ENCODE assay signal across 34 cellular contexts in the genomic region with DNA sequence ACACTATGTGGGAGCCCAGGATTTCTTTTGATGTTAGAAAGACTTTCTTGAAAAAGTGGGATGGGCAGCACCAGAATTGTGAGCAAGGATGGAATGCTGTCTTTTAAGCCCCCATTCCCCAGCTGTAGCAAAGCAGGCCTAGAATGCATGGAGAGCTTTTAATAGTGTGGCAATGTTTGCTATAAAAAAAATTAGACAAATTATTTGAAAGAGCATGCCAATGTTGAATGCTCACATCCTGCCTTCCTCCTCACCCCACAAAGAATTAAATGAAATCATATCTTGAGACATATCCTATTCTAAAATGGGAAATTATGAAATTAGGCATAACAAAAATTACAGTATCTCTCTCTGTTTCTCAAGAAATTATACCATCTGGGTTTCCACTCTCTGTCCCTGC.
DNase-seq lines count a peak whose midpoint lies in the region; ATAC-seq and TF ChIP-seq lines count a peak whose summit lies in the region.
"Had no signal": no experiment of that assay in that cellular context is flagged by ENCODE, and none has a peak within 500 bp of the region (broad histone marks: within the 10 kb centered on the region; RNA-seq: fewer than 3 reads in every experiment).

No MANE protein-coding gene starts in this region.

- H3K4me1 Mint-ChIP-seq in chondrocyte (ENCODE audit: low read depth) = peaks cover 17% of the 10 kb centered on the region

- H3K4me1 ChIP-seq in IMR-90 (ENCODE audit: control insufficient read depth, insufficient read depth, low read length) (peaks cover 3% of the 10 kb centered on the region; the same call in 1 of the 2 replicates), tibial nerve (no peaks in the 10 kb centered on the region)
- H3K4me1 ChIP-seq: testis, uterus had no signal

- intact Hi-C loops in IMR-90 (cut with micrococcal nuclease) = no loop called here

- H4K8ac ChIP-seq in IMR-90 (ENCODE audit: low read depth in 2 of 2, low read length in 2 of 2) = peak overlapping the region in 1 of 2 experiments; percentile 57; a peak in 1 of 4 replicates

- CTCF ChIA-PET in IMR-90 (lab: Yijun Ruan, JAX) = interaction anchor here (0.6 kb wide), 1 partner anchor 735 kb away, joined by 3 read pairs; no protein-coding TSS in a partner anchor

- H3K9me3 ChIP-seq in IMR-90 (ENCODE audit: control insufficient read depth, insufficient read depth, low read length) (no peaks in the 10 kb centered on the region), tibial nerve (no peaks in the 10 kb centered on the region)
- H3K9me3 ChIP-seq: spleen, testis, uterus had no signal

- no peaks in the 10 kb centered on the region for H3K36me3 Mint-ChIP-seq in chondrocyte (ENCODE audit: low read depth)
- H3K36me3 Mint-ChIP-seq: CD4-positive, CD25-positive, alpha-beta regulatory T cell; immature natural killer cell; naive B cell had no signal

- no peak overlapping the region for H2BK5ac ChIP-seq in IMR-90 (ENCODE audit: low read depth, low read length, poor library complexity, severe bottlenecking)

- H4K91ac ChIP-seq in IMR-90 (ENCODE audit: insufficient read depth, low read depth, low read length) = no peak overlapping the region; the same call in 1 of the 2 replicates

- POLR2A ChIA-PET in IMR-90 (lab: Charles Lee; ENCODE audit: unreplicated experiment) = no interaction called here

- no peak for TF ChIP-seq CTCF in IMR-90 (conservative IDR thresholded peaks at IDR 0.05; ENCODE audit: low read depth, low read length)
- no peak for TF ChIP-seq CTCF in chondrocyte (IDR thresholded peaks at IDR 0.05)
- TF ChIP-seq CTCF in tibial nerve (IDR thresholded peaks at IDR 0.05) = no peak

- H3K27ac ChIP-seq in IMR-90 (ENCODE audit: insufficient read depth, low read length) (no peak overlapping the region), tibial nerve (no peak overlapping the region)
- H3K27ac ChIP-seq: cardiac muscle cell, hepatocyte, HL-60, RWPE1, SK-N-MC, spleen, testis, uterus had no signal

- peak overlapping the region; percentile 55 for H3K27ac Mint-ChIP-seq in chondrocyte (ENCODE audit: unreplicated experiment)
- H3K27ac Mint-ChIP-seq: CD4-positive, CD25-positive, alpha-beta regulatory T cell; immature natural killer cell; naive B cell had no signal

- peak overlapping the region; percentile 75; the same call in 1 of the 2 replicates for H3K14ac ChIP-seq in IMR-90 (replicated peaks; ENCODE audit: low read depth, low read length)

- H3K27me3 Mint-ChIP-seq in chondrocyte (ENCODE audit: low read depth) = no peaks in the 10 kb centered on the region

- peak overlapping the region; percentile 13; the same call in 1 of the 2 replicates for H3K23ac ChIP-seq in IMR-90 (ENCODE audit: low read depth, low read length)

- H2BK20ac ChIP-seq in IMR-90 (ENCODE audit: low read depth, low read length) = peak overlapping the region; percentile 55; the same call in 1 of the 2 replicates

- peak overlapping the region; percentile 62; the same call in 1 of the 2 replicates for H3K4ac ChIP-seq in IMR-90 (ENCODE audit: low read depth, low read length)

- H3K4me2 ChIP-seq in IMR-90 (ENCODE audit: low read depth, low read length) = no peak overlapping the region
- H3K4me2 ChIP-seq: hepatocyte had no signal

- peaks cover 0 to 14% of the 10 kb centered on the region in 2 experiments; a peak in 1 of 4 replicates for H3K79me1 ChIP-seq in IMR-90 (ENCODE audit: low read depth in 1 of 2, low read length in 2 of 2)

- no peak overlapping the region for H3K4me3 ChIP-seq in IMR-90 (ENCODE audit: insufficient read depth, low read depth, low read length)
- H3K4me3 ChIP-seq in tibial nerve = no peak overlapping the region
- H3K4me3 ChIP-seq: cardiac muscle cell, hepatocyte, SK-N-MC, spleen, testis, uterus had no signal

- peaks cover 27% of the 10 kb centered on the region; the same call in 1 of the 2 replicates for H3K9me1 ChIP-seq in IMR-90 (ENCODE audit: insufficient read depth, low read length)

- peak overlapping the region; percentile 61; the same call in 1 of the 2 replicates for H2BK120ac ChIP-seq in IMR-90 (ENCODE audit: low read depth, low read length)

- H3K18ac ChIP-seq in IMR-90 (ENCODE audit: low read depth, low read length) = peak overlapping the region; percentile 2; the same call in 1 of the 2 replicates

- in situ Hi-C loops in IMR-90 (cut with MboI; ENCODE audit: low sequenced_read_pairs) = loop anchor here (5.0 kb wide), 1 partner anchor 141 kb away; no protein-coding TSS in a partner anchor

- H2AK5ac ChIP-seq in IMR-90 (ENCODE audit: low read depth, low read length) = no peak overlapping the region

- no peak overlapping the region for H2AFZ ChIP-seq in IMR-90 (replicated peaks; ENCODE audit: low read length, poor library complexity)
- H2AFZ ChIP-seq: hepatocyte had no signal

- no peak overlapping the region for H3K4me3 Mint-ChIP-seq in chondrocyte (ENCODE audit: unreplicated experiment)
- H3K4me3 Mint-ChIP-seq: CD4-positive, CD25-positive, alpha-beta regulatory T cell; immature natural killer cell; naive B cell had no signal

- no peak for TF ChIP-seq RAD21 in IMR-90 (IDR thresholded peaks at IDR 0.05; ENCODE audit: low read length)

- TF ChIP-seq EP300 in tibial nerve (IDR thresholded peaks at IDR 0.05) = no peak

- TF ChIP-seq POLR2A in IMR-90 (IDR thresholded peaks at IDR 0.05; ENCODE audit: low read depth, low read length) = no peak
- TF ChIP-seq POLR2A in tibial nerve (IDR thresholded peaks at IDR 0.05) = no peak

- no peak overlapping the region for H2AK9ac ChIP-seq in IMR-90 (replicated peaks; ENCODE audit: low read depth, low read length, poor library complexity)

- dilution Hi-C loops in IMR-90 (cut with HindIII; ENCODE audit: low sequenced_read_pairs, unreplicated experiment) = no loop called here

- H2BK15ac ChIP-seq in IMR-90 (ENCODE audit: low read depth, low read length) = no peak overlapping the region

- no TSS peak for BruUV-seq in IMR-90 (replicated peaks; lab: Mats Ljungman, UMichigan)

- no peaks in the 10 kb centered on the region for H3K9me3 Mint-ChIP-seq in chondrocyte (ENCODE audit: low read depth)
- H3K9me3 Mint-ChIP-seq: immature natural killer cell, naive B cell had no signal

- DNase-seq in AG20443 (ENCODE audit: low spot score) = peak; percentile 65
- DNase-seq in IMR-90 = peak; percentile 57
- no peak for DNase-seq in chondrocyte (ENCODE audit: low spot score)
- DNase-seq in iris pigment epithelial cell (ENCODE audit: low read depth) = peak; percentile 55
- DNase-seq in tibial nerve (ENCODE audit: low spot score in 2 of 2) = no peak
- no peak for DNase-seq in stimulated activated CD4-positive, alpha-beta T cell treated with anti-CD3 and anti-CD28 coated beads, Interleukin-1b, Interleukin-23, amount 100 ng/mL, for 48 hours
- no peak for DNase-seq in NCI-H2107 treated with DMSO at 0.1 percent for 48 hours (lab: John Stamatoyannopoulos, UW; ENCODE audit: unreplicated experiment)
- no peak for DNase-seq in activated effector memory CD4-positive, alpha-beta T cell treated with Interleukin-2 at 50 U/mL for 16 hours
- DNase-seq: ACHN; activated CD8-positive, alpha-beta memory T cell treated with anti-CD3 and anti-CD28 coated beads for 24 hours; activated gamma-delta T cell treated with Interleukin-2 at 50 U/mL for 16 hours; activated T-cell treated with anti-CD3 and anti-CD28 coated beads, Interleukin-2, amount 50 U/mL, for 1 hour; CD4-positive, CD25-positive, alpha-beta regulatory T cell; immature natural killer cell; mesendoderm; naive B cell; NCI-H1092 treated with DMSO at 0.1 percent for 48 hours; NCI-H1930; NCI-H2227 treated with DMSO at 0.1 percent for 48 hours; NCI-H748 treated with DMSO at 0.1 percent for 48 hours; occipital lobe; retina; spleen; stimulated activated CD4-positive, alpha-beta T cell treated with anti-CD3 and anti-CD28 coated beads, Interleukin-4, amount 100 ng/mL, for 1 hour; stimulated activated naive CD4-positive, alpha-beta T cell; T-helper 2 cell; testis; uterus had no signal

- ATAC-seq in IMR-90 (ENCODE audit: low read depth) = peak; percentile 52
- ATAC-seq: left lobe of liver had no signal

- no peak overlapping the region for H3K56ac ChIP-seq in IMR-90 (ENCODE audit: extremely low read depth, insufficient read depth, low read length)

- H3K27me3 ChIP-seq in IMR-90 (ENCODE audit: control insufficient read depth, insufficient read depth, low read length) (no peaks in the 10 kb centered on the region), tibial nerve (no peaks in the 10 kb centered on the region)
- H3K27me3 ChIP-seq: cardiac muscle cell, testis, uterus had no signal

- no peaks in the 10 kb centered on the region for H4K20me1 ChIP-seq in IMR-90 (ENCODE audit: insufficient read depth, low read length)

- H4K5ac ChIP-seq in IMR-90 (ENCODE audit: low read depth, low read length) = no peak overlapping the region; the same call in 1 of the 2 replicates

- H3K36me3 ChIP-seq in IMR-90 (ENCODE audit: control insufficient read depth, insufficient read depth, low read length) = no peaks in the 10 kb centered on the region
- H3K36me3 ChIP-seq in tibial nerve = no peaks in the 10 kb centered on the region
- H3K36me3 ChIP-seq: cardiac muscle cell, spleen, uterus had no signal

- H3K9ac ChIP-seq in IMR-90 (ENCODE audit: low read depth, low read length) = no peak overlapping the region

TF ChIP-seq in IMR-90, 13 proteins besides CTCF, POLR2A, EP300 and RAD21 (continues in another document):
- TF ChIP-seq CHD1 (IDR thresholded peaks at IDR 0.05; ENCODE audit: low read depth, low read length) = no peak
- 0 out of 2 replicates have a peak, but pooled peaks have one; percentile 26 for TF ChIP-seq CEBPB (IDR thresholded peaks at IDR 0.05; ENCODE audit: low read depth, low read length)
- no peak for TF ChIP-seq FOS (IDR thresholded peaks at IDR 0.05; ENCODE audit: low read depth, low read length)
- no peak for TF ChIP-seq RCOR1 (IDR thresholded peaks at IDR 0.05; ENCODE audit: insufficient replicate concordance, low read length)
- no peak for TF ChIP-seq NFE2L2 (IDR thresholded peaks at IDR 0.05; ENCODE audit: low read depth, low read length)
- TF ChIP-seq, protein P1, sequence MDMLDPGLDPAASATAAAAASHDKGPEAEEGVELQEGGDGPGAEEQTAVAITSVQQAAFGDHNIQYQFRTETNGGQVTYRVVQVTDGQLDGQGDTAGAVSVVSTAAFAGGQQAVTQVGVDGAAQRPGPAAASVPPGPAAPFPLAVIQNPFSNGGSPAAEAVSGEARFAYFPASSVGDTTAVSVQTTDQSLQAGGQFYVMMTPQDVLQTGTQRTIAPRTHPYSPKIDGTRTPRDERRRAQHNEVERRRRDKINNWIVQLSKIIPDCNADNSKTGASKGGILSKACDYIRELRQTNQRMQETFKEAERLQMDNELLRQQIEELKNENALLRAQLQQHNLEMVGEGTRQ (IDR thresholded peaks at IDR 0.05; ENCODE audit: low read depth, low read length) = no peak

Comparison
In these comparisons a context has a peak if more than half of its experiments do, and no peak if none do; other contexts are left out.
1. DNase-seq: peak in AG20443 (single experiment), IMR-90 (single experiment) and iris pigment epithelial cell (single experiment); none in chondrocyte (single experiment), tibial nerve (0 of 2), stimulated activated CD4-positive, alpha-beta T cell treated with anti-CD3 and anti-CD28 coated beads, Interleukin-1b, Interleukin-23, amount 100 ng/mL, for 48 hours (single experiment), NCI-H2107 treated with DMSO at 0.1 percent for 48 hours (single experiment) and activated effector memory CD4-positive, alpha-beta T cell treated with Interleukin-2 at 50 U/mL for 16 hours (single experiment).